In genomic region chrX:30592846-30593245, GRCh38 we compare ENCODE assay signal across 1 cellular context.
TF ChIP-seq lines count a peak whose summit lies in the region.

No MANE protein-coding gene starts in this region.

TF ChIP-seq in SK-N-SH, 30 proteins besides CTCF, POLR2A, EP300 and RAD21 (continued from another document):
- TF ChIP-seq REST (IDR thresholded peaks at IDR 0.05; ENCODE audit: low read depth, low read length) (no peak), RXRA (IDR thresholded peaks at IDR 0.05; ENCODE audit: borderline replicate concordance, low read depth) (no peak), RFX5 (IDR thresholded peaks at IDR 0.05; ENCODE audit: low read length) (no peak), CHD2 (IDR thresholded peaks at IDR 0.05; ENCODE audit: low read length, partially characterized antibody) (no peak), RCOR1 (IDR thresholded peaks at IDR 0.05; ENCODE audit: low read length) (no peak), TAF1 (IDR thresholded peaks at IDR 0.05; ENCODE audit: borderline replicate concordance, low read depth, low read length) (no peak), FOXJ3 (CRISPR knock-in tag; IDR thresholded peaks at IDR 0.05) (no peak)
